Comparison of ENCODE assay signal across 15 cellular contexts in the genomic region with DNA sequence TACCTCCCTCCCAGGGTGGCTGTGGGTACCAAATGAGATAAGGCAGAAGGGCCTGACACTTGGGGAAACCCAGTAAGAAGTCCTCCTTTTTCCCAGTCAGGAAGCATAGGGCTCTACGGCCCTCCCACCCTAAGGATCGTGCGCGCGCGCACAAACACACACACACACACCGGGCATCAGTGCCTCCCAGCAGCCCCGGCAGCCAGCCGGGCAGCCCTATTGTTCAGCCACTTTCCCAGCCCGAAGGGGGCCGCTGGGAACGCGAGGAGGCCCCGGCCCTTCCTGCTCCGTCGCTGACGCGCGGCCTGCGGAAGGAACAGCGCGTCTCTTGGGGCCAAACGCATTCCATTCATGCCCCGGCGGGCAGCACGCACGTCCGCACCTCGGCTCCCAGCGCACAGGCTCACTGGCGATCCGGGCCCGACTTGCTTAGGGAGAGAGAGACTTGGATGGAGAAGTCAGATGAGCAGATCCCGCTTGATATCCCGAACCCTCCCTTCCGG. TPM values are rescaled to one million over a fixed set of nuclear protein-coding genes. Genes with fewer than 3 reads are reported as not detected.
DNase-seq lines count a peak whose midpoint lies in the region; ATAC-seq, FAIRE-seq and TF ChIP-seq lines count a peak whose summit lies in the region.
"Had no signal": no experiment of that assay in that cellular context is flagged by ENCODE, and none has a peak within 500 bp of the region (broad histone marks: within the 10 kb centered on the region; RNA-seq: fewer than 3 reads in every experiment).

No MANE protein-coding gene starts in this region.

- H3K4me3 ChIP-seq in HEK293 (ENCODE audit: low read depth, low read length) (no peak overlapping the region), endothelial cell of umbilical vein (replicated peaks in 1 of 3; ENCODE audit: insufficient read depth in 1 of 3, low read depth in 1 of 3, low read length in 3 of 3) (no peak overlapping the region), sigmoid colon (no peak overlapping the region), Caco-2 (ENCODE audit: low read depth, low read length) (no peak overlapping the region), HAP-1 (no peak overlapping the region)
- H3K4me3 ChIP-seq: SK-N-MC had no signal

- no peaks in the 10 kb centered on the region for H3K36me3 ChIP-seq in HEK293 (ENCODE audit: control insufficient read depth in 2 of 2, insufficient read depth in 1 of 2, low read length in 2 of 2)
- no peaks in the 10 kb centered on the region for H3K36me3 ChIP-seq in endothelial cell of umbilical vein (ENCODE audit: control insufficient read depth in 2 of 2, extremely low read depth in 1 of 2, insufficient read depth in 2 of 2, low read length in 2 of 2)
- no peaks in the 10 kb centered on the region for H3K36me3 ChIP-seq in sigmoid colon
- no peaks in the 10 kb centered on the region for H3K36me3 ChIP-seq in Caco-2 (ENCODE audit: control insufficient read depth, insufficient read depth, low read length)
- H3K36me3 ChIP-seq in HAP-1 (replicated peaks), result no peaks in the 10 kb centered on the region

- H3K9me3 ChIP-seq in HEK293 (ENCODE audit: control insufficient read depth, insufficient read depth, low read depth, low read length), result no peaks in the 10 kb centered on the region
- no peaks in the 10 kb centered on the region for H3K9me3 ChIP-seq in endothelial cell of umbilical vein (replicated peaks; ENCODE audit: control insufficient read depth, insufficient read depth, low read length)
- no peaks in the 10 kb centered on the region for H3K9me3 ChIP-seq in sigmoid colon
- no peaks in the 10 kb centered on the region for H3K9me3 ChIP-seq in Caco-2
- H3K9me3 ChIP-seq in HAP-1, result no peaks in the 10 kb centered on the region

- H3K27me3 ChIP-seq in endothelial cell of umbilical vein (ENCODE audit: control insufficient read depth in 2 of 2, insufficient read depth in 2 of 2, low read length in 2 of 2) (no peaks in the 10 kb centered on the region), layer of hippocampus (ENCODE audit: control insufficient read depth, insufficient read depth, low read length) (no peaks in the 10 kb centered on the region), sigmoid colon (no peaks in the 10 kb centered on the region), Caco-2 (replicated peaks; ENCODE audit: control insufficient read depth, insufficient read depth, low read length) (no peaks in the 10 kb centered on the region), HAP-1 (ENCODE audit: low read depth) (peaks cover 4% of the 10 kb centered on the region; the same call in 1 of the 2 replicates)

- ATAC-seq in activated CD4-positive, alpha-beta T cell treated with anti-CD3 and anti-CD28 coated beads for 36 hours, result no peak
- ATAC-seq: activated T-cell treated with anti-CD3 and anti-CD28 coated beads, Interleukin-2, amount 50 U/mL, for 72 hours had no signal

- peak; percentile 52 for TF ChIP-seq POLR2A in endothelial cell of umbilical vein (IDR thresholded peaks at IDR 0.05; ENCODE audit: low read depth, low read length)
- peak in 1 of 2 donors; percentile 32 for TF ChIP-seq POLR2A in sigmoid colon (IDR thresholded peaks at IDR 0.05)

- no peaks in the 10 kb centered on the region for H3K36me3 Mint-ChIP-seq in activated CD4-positive, alpha-beta T cell treated with anti-CD3 and anti-CD28 coated beads for 36 hours (ENCODE audit: low read depth)
- H3K36me3 Mint-ChIP-seq in Caco-2 (ENCODE audit: insufficient read depth, unreplicated experiment), result peaks cover 9% of the 10 kb centered on the region

- peak; percentile 95 for FAIRE-seq in endothelial cell of umbilical vein (lab: Jason Lieb, UNC)

- BruUV-seq in endothelial cell of umbilical vein (replicated peaks; lab: Mats Ljungman, UMichigan) (no TSS peak), Caco-2 (replicated peaks; lab: Mats Ljungman, UMichigan) (no TSS peak)

- H3K27ac Mint-ChIP-seq in activated CD4-positive, alpha-beta T cell treated with anti-CD3 and anti-CD28 coated beads for 36 hours, result no peak overlapping the region
- no peak overlapping the region for H3K27ac Mint-ChIP-seq in Caco-2 (ENCODE audit: unreplicated experiment)
- H3K27ac Mint-ChIP-seq: activated T-cell treated with anti-CD3 and anti-CD28 coated beads, Interleukin-2, amount 50 U/mL, for 72 hours; dendritic cell treated with granulocyte-macrophage colony-stimulating factor and Interleukin-4, amounts not matched to agents 40 ng/mL and 50 ng/mL, for 4 days had no signal

- no peaks in the 10 kb centered on the region for H3K9me1 ChIP-seq in endothelial cell of umbilical vein (replicated peaks; ENCODE audit: control insufficient read depth, extremely low read depth, insufficient read depth, low read length)

- H3K27me3 Mint-ChIP-seq in activated CD4-positive, alpha-beta T cell treated with anti-CD3 and anti-CD28 coated beads for 36 hours, result no peaks in the 10 kb centered on the region
- H3K27me3 Mint-ChIP-seq in Caco-2 (ENCODE audit: insufficient read depth, unreplicated experiment), result no peaks in the 10 kb centered on the region

- H3K4me3 Mint-ChIP-seq in activated CD4-positive, alpha-beta T cell treated with anti-CD3 and anti-CD28 coated beads for 36 hours, result no peak overlapping the region
- no peak overlapping the region for H3K4me3 Mint-ChIP-seq in Caco-2 (ENCODE audit: unreplicated experiment)
- H3K4me3 Mint-ChIP-seq: activated T-cell treated with anti-CD3 and anti-CD28 coated beads, Interleukin-2, amount 50 U/mL, for 72 hours; dendritic cell treated with granulocyte-macrophage colony-stimulating factor and Interleukin-4, amounts not matched to agents 40 ng/mL and 50 ng/mL, for 4 days had no signal

- DNase-seq in endothelial cell of umbilical vein (ENCODE audit: low read depth, low spot score) (peak; percentile 96), sigmoid colon (peak; percentile 93), NCI-H526 treated with DMSO at 0.1 percent for 48 hours (lab: John Stamatoyannopoulos, UW) (no peak), Caco-2 (no peak), HAP-1 (ENCODE audit: low spot score in 2 of 2) (no peak)
- DNase-seq in activated CD4-positive, alpha-beta T cell treated with anti-CD3 and anti-CD28 coated beads for 36 hours, result no peak
- DNase-seq: activated CD4-positive, CD25-positive, alpha-beta regulatory T cell; activated T-cell treated with anti-CD3 and anti-CD28 coated beads, Interleukin-2, amount 50 U/mL, for 72 hours; DMS79 treated with DMSO at 0.1 percent for 48 hours; NCI-H1092 treated with DMSO at 0.1 percent for 48 hours; NCI-H69 had no signal

- H3K4me2 ChIP-seq in endothelial cell of umbilical vein (ENCODE audit: insufficient read depth, low read length), result no peak overlapping the region

- H3K4me1 ChIP-seq in HEK293 (ENCODE audit: control insufficient read depth, insufficient read depth, low read length) (no peaks in the 10 kb centered on the region), endothelial cell of umbilical vein (ENCODE audit: control insufficient read depth, extremely low read depth, insufficient read depth, low read length) (peaks cover 13% of the 10 kb centered on the region), sigmoid colon (peaks cover 0 to 70% (median 47%) of the 10 kb centered on the region in 4 donors), Caco-2 (no peaks in the 10 kb centered on the region), HAP-1 (no peaks in the 10 kb centered on the region)

- no peaks in the 10 kb centered on the region for H3K79me2 ChIP-seq in endothelial cell of umbilical vein (ENCODE audit: control insufficient read depth, insufficient read depth, low read length)

- CTCF ChIA-PET in HEK293 (lab: Yijun Ruan, JAX) (no interaction called here), endothelial cell of umbilical vein (lab: Charles Lee) (interaction anchor here (1.3 kb wide), 1 partner anchor 32 kb away, joined by 6 read pairs; no protein-coding TSS in a partner anchor), Caco-2 (lab: Charles Lee) (no interaction called here)
- CTCF ChIA-PET in activated CD4-positive, alpha-beta T cell treated with anti-CD3 and anti-CD28 coated beads for 36 hours (lab: Charles Lee), result interaction anchor here (0.7 kb wide), 1 partner anchor 303 kb away, joined by 3 read pairs; no protein-coding TSS in a partner anchor

- H4K20me1 ChIP-seq in endothelial cell of umbilical vein (replicated peaks; ENCODE audit: control insufficient read depth, extremely low read depth, insufficient read depth, low read length), result no peaks in the 10 kb centered on the region

- dilution Hi-C loops in endothelial cell of umbilical vein (cut with MboI; ENCODE audit: extremely low pct_ligation_motif_present, low sequenced_read_pairs), result no loop called here

- no peaks in the 10 kb centered on the region for H3K4me1 Mint-ChIP-seq in activated CD4-positive, alpha-beta T cell treated with anti-CD3 and anti-CD28 coated beads for 36 hours
- peaks cover 7% of the 10 kb centered on the region for H3K4me1 Mint-ChIP-seq in Caco-2 (ENCODE audit: low read depth, unreplicated experiment)

- 75 to 93% methylated on average over 36 of the region's 36 CpGs for WGBS in sigmoid colon, 2 donors

- in situ Hi-C loops in HAP-1 (cut with MboI; ENCODE audit: low sequenced_read_pairs), result no loop called here

- intact Hi-C loops in endothelial cell of umbilical vein (cut with micrococcal nuclease), result loop anchor here (1.0 kb wide), 6 partner anchors 17 to 122 kb away; partner anchors contain the start of gene DUSP1
- intact Hi-C loops in sigmoid colon (cut with DNase I), result no loop called here
- intact Hi-C loops in activated CD4-positive, alpha-beta T cell treated with anti-CD3 and anti-CD28 coated beads for 36 hours (cut with DNase I, micrococcal nuclease), result no loop called here
- intact Hi-C loops in Caco-2 (cut with micrococcal nuclease; ENCODE audit: unreplicated experiment), result no loop called here

- TF ChIP-seq EP300 in sigmoid colon (IDR thresholded peaks at IDR 0.05), result peak; percentile 94 to 100 (median 98)

- POLR2A ChIA-PET in HEK293 (lab: Yijun Ruan, JAX), result no interaction called here
- POLR2A ChIA-PET in endothelial cell of umbilical vein (lab: Charles Lee), result interaction anchor here (1.3 kb wide), 1 partner anchor 23 kb away, joined by 4 read pairs; the partner anchor contains the start of gene DUSP1
- POLR2A ChIA-PET in activated CD4-positive, alpha-beta T cell treated with anti-CD3 and anti-CD28 coated beads for 36 hours (lab: Charles Lee), result no interaction called here
- POLR2A ChIA-PET in Caco-2 (lab: Charles Lee), result no interaction called here

- H3K27ac ChIP-seq in HEK293 (ENCODE audit: extremely low read depth, low read depth, low read length) (no peak overlapping the region), endothelial cell of umbilical vein (ENCODE audit: insufficient read depth, low read depth, low read length) (peak overlapping the region; percentile 79), layer of hippocampus (ENCODE audit: low read depth, low read length) (peak overlapping the region; percentile 71), sigmoid colon (peak overlapping the region; percentile 80 to 95 (median 84))
- H3K27ac ChIP-seq: SK-N-MC had no signal

- H3K9ac ChIP-seq in endothelial cell of umbilical vein (replicated peaks; ENCODE audit: extremely low read depth, insufficient read depth, low read length), result peak overlapping the region; percentile 65

- H3K9me3 Mint-ChIP-seq in activated CD4-positive, alpha-beta T cell treated with anti-CD3 and anti-CD28 coated beads for 36 hours (ENCODE audit: low read depth), result peaks cover 4% of the 10 kb centered on the region
- H3K9me3 Mint-ChIP-seq in Caco-2 (ENCODE audit: unreplicated experiment), result peaks cover 8% of the 10 kb centered on the region
- H3K9me3 Mint-ChIP-seq: activated T-cell treated with anti-CD3 and anti-CD28 coated beads, Interleukin-2, amount 50 U/mL, for 72 hours had no signal

- peak overlapping the region; percentile 78 for H2AFZ ChIP-seq in endothelial cell of umbilical vein (ENCODE audit: low read depth, low read length)

- TF ChIP-seq CTCF in HEK293 (tag by site-specific recombination; IDR thresholded peaks at IDR 0.05) (no peak), endothelial cell of umbilical vein (IDR thresholded peaks at IDR 0.05; ENCODE audit: extremely low read depth in 1 of 2, insufficient read depth in 1 of 2, low read depth in 1 of 2, low read length in 2 of 2) (no peak), sigmoid colon (IDR thresholded peaks at IDR 0.05) (no peak), Caco-2 (IDR thresholded peaks at IDR 0.05; ENCODE audit: insufficient read depth in 1 of 2, low read depth in 1 of 2, low read length in 1 of 2, severe bottlenecking in 1 of 2, unreplicated experiment in 1 of 2) (no peak)

RNA-seq across cellular contexts. Expression of gene DUSP1, which starts 22.6 kb away (rescaled TPM):
- total RNA-seq in endothelial cell of umbilical vein, result 36.1 and 46.5 TPM in 2 replicates
- 157 and 196 TPM in 2 replicates for polyA plus RNA-seq in endothelial cell of umbilical vein
- polyA plus RNA-seq in endothelial cell of umbilical vein (2011; cell fraction: cytosol; rRNA removed), result 146 and 177 TPM in 2 replicates
- 244 and 322 TPM in 2 replicates for polyA plus RNA-seq in endothelial cell of umbilical vein (2011; cell fraction: nucleus; rRNA removed)
- polyA plus RNA-seq in endothelial cell of umbilical vein (2012), result 129 and 131 TPM in 2 replicates
- polyA minus RNA-seq in endothelial cell of umbilical vein, result 107 and 126 TPM in 2 replicates
- polyA minus RNA-seq in endothelial cell of umbilical vein (2011; cell fraction: cytosol; rRNA and poly(A)+ RNA removed), result 130 TPM
- 151 and 252 TPM in 2 replicates for polyA minus RNA-seq in endothelial cell of umbilical vein (2011; cell fraction: nucleus; rRNA and poly(A)+ RNA removed)
- total RNA-seq in sigmoid colon, result 1,000 to 10,000 TPM in 1 of 4 donors, 100 to 1,000 TPM in 3; 449 to 1,033 (median 779) TPM
- 100 to 1,000 TPM in 2 of 3 donors, 10 to 100 TPM in 1; 99.9 to 253 (median 136) TPM for polyA plus RNA-seq in sigmoid colon
- 1 to 10 TPM; 6.7 to 7.4 TPM for total RNA-seq in activated CD4-positive, alpha-beta T cell treated with anti-CD3 and anti-CD28 coated beads for 36 hours
- 28.3 and 29.2 TPM in 2 replicates for total RNA-seq in Caco-2 (2022)

Comparison
In these comparisons a context has a peak if more than half of its experiments do, and no peak if none do; other contexts are left out.
1. DNase-seq: peak in endothelial cell of umbilical vein (single experiment) and sigmoid colon (single experiment); none in activated CD4-positive, alpha-beta T cell treated with anti-CD3 and anti-CD28 coated beads for 36 hours (single experiment), NCI-H526 treated with DMSO at 0.1 percent for 48 hours (single experiment), Caco-2 (0 of 2) and HAP-1 (0 of 2).
2. CTCF ChIA-PET loops: an anchor here in endothelial cell of umbilical vein (1.3 kb wide) and activated CD4-positive, alpha-beta T cell treated with anti-CD3 and anti-CD28 coated beads for 36 hours (0.7 kb wide); none called in HEK293 and Caco-2.